In genomic region chr1:201391651-201392511, GRCh38 we compare ENCODE assay signal across 29 cellular contexts. TPM values are rescaled to one million over a fixed set of nuclear protein-coding genes. Genes with fewer than 3 reads are reported as not detected.
DNase-seq lines count a peak whose midpoint lies in the region; ATAC-seq lines count a peak whose summit lies in the region.
"Had no signal": no experiment of that assay in that cellular context is flagged by ENCODE, and none has a peak within 500 bp of the region (broad histone marks: within the 10 kb centered on the region; RNA-seq: fewer than 3 reads in every experiment).

No MANE protein-coding gene starts in this region.

- no peaks in the 10 kb centered on the region for H3K9me3 Mint-ChIP-seq in activated naive CD4-positive, alpha-beta T cell treated with anti-CD3 and anti-CD28 coated beads, Interleukin-2, amount 50 U/mL, for 24 hours
- no peaks in the 10 kb centered on the region for H3K9me3 Mint-ChIP-seq in activated naive CD4-positive, alpha-beta T cell treated with anti-CD3 and anti-CD28 coated beads, Interleukin-2, amount 50 U/mL, for 72 hours
- H3K9me3 Mint-ChIP-seq: activated T-helper 1 cell treated with anti-CD3 and anti-CD28 coated beads, Interleukin-12 subunit alpha, Interleukin-12 subunit beta, Interleukin-2, Interleukin-4 antibody, amounts not matched to agents 30 ng/mL and 10 ng/mL and 1 ng/mL, durations not matched to agents 14 hours and 24 hours and 36 hours; naive thymus-derived CD8-positive, alpha-beta T cell had no signal

- peaks cover 15% of the 10 kb centered on the region for H3K27me3 Mint-ChIP-seq in activated naive CD4-positive, alpha-beta T cell treated with anti-CD3 and anti-CD28 coated beads, Interleukin-2, amount 50 U/mL, for 24 hours

- no peaks in the 10 kb centered on the region for H3K4me1 Mint-ChIP-seq in activated naive CD4-positive, alpha-beta T cell treated with anti-CD3 and anti-CD28 coated beads, Interleukin-2, amount 50 U/mL, for 24 hours
- H3K4me1 Mint-ChIP-seq: activated CD8-positive, alpha-beta memory T cell treated with anti-CD3 and anti-CD28 coated beads, Interleukin-2, amount 10 ng/mL, durations not matched to agents 7 days and 5 days; B cell; naive thymus-derived CD8-positive, alpha-beta T cell had no signal

- ATAC-seq in activated naive CD4-positive, alpha-beta T cell treated with anti-CD3 and anti-CD28 coated beads, Interleukin-2, amount 50 U/mL, for 72 hours, result no peak
- ATAC-seq in GM19351 (IDR thresholded peaks at IDR 0.05; ENCODE audit: unreplicated experiment), result no peak
- ATAC-seq: activated CD8-positive, alpha-beta memory T cell treated with anti-CD3 and anti-CD28 coated beads, Interleukin-2, amount 10 ng/mL, durations not matched to agents 7 days and 5 days; esophagus mucosa; naive thymus-derived CD8-positive, alpha-beta T cell; right lobe of liver had no signal

- H3K36me3 Mint-ChIP-seq in activated naive CD4-positive, alpha-beta T cell treated with anti-CD3 and anti-CD28 coated beads, Interleukin-2, amount 50 U/mL, for 24 hours, result no peaks in the 10 kb centered on the region
- no peaks in the 10 kb centered on the region for H3K36me3 Mint-ChIP-seq in activated naive CD4-positive, alpha-beta T cell treated with anti-CD3 and anti-CD28 coated beads, Interleukin-2, amount 50 U/mL, for 72 hours
- H3K36me3 Mint-ChIP-seq: activated CD8-positive, alpha-beta memory T cell treated with anti-CD3 and anti-CD28 coated beads, Interleukin-2, amount 10 ng/mL, durations not matched to agents 7 days and 5 days; activated naive CD8-positive, alpha-beta T cell; naive thymus-derived CD8-positive, alpha-beta T cell had no signal

- no peak overlapping the region for H3K4me3 Mint-ChIP-seq in activated naive CD4-positive, alpha-beta T cell treated with anti-CD3 and anti-CD28 coated beads, Interleukin-2, amount 50 U/mL, for 24 hours
- H3K4me3 Mint-ChIP-seq: activated CD8-positive, alpha-beta memory T cell treated with anti-CD3 and anti-CD28 coated beads, Interleukin-2, amount 10 ng/mL, durations not matched to agents 7 days and 5 days; activated naive CD8-positive, alpha-beta T cell; activated T-helper 1 cell treated with anti-CD3 and anti-CD28 coated beads, Interleukin-12 subunit alpha, Interleukin-12 subunit beta, Interleukin-2, Interleukin-4 antibody, amounts not matched to agents 30 ng/mL and 10 ng/mL and 1 ng/mL, durations not matched to agents 14 hours and 24 hours and 36 hours; B cell; naive thymus-derived CD8-positive, alpha-beta T cell had no signal

- no peak for DNase-seq in activated naive CD4-positive, alpha-beta T cell treated with anti-CD3 and anti-CD28 coated beads, Interleukin-2, amount 50 U/mL, for 72 hours (ENCODE audit: low spot score in 2 of 2)
- DNase-seq in NCI-H2171 (lab: John Stamatoyannopoulos, UW) (peak; percentile 15), epithelial cell of prostate (ENCODE audit: low read depth, low spot score) (no peak), smooth muscle cell of the brain vasculature (ENCODE audit: low read depth, low spot score) (peak; percentile 17), GDM1 (lab: John Stamatoyannopoulos, UW) (no peak)
- DNase-seq in stimulated activated CD4-positive, alpha-beta T cell treated with anti-CD3 and anti-CD28 coated beads, Interleukin-2, amount 100 ng/mL, for 24 hours, result no peak
- DNase-seq: activated CD4-positive, alpha-beta T cell treated with anti-CD3 and anti-CD28 coated beads for 48 hours; activated CD8-positive, alpha-beta memory T cell treated with anti-CD3 and anti-CD28 coated beads, Interleukin-2, amount 10 ng/mL, durations not matched to agents 7 days and 5 days; effector memory CD4-positive, alpha-beta T cell; islet precursor cell; mammary epithelial cell; naive thymus-derived CD8-positive, alpha-beta T cell; NCI-H1694 treated with DMSO at 0.1 percent for 48 hours; NCI-H345; right lobe of liver; stimulated activated CD4-positive, alpha-beta T cell treated with anti-CD3 and anti-CD28 coated beads, Interleukin-15, amount 100 ng/mL, for 24 hours; T-helper 1 cell; upper lobe of left lung had no signal

- H3K27ac ChIP-seq in epithelial cell of prostate, result peak overlapping the region; percentile 12
- H3K27ac ChIP-seq: parathyroid adenoma, right lobe of liver, SJCRH30, upper lobe of left lung had no signal

- peak overlapping the region; percentile 20 for H3K27ac Mint-ChIP-seq in activated naive CD4-positive, alpha-beta T cell treated with anti-CD3 and anti-CD28 coated beads, Interleukin-2, amount 50 U/mL, for 24 hours
- H3K27ac Mint-ChIP-seq in activated naive CD4-positive, alpha-beta T cell treated with anti-CD3 and anti-CD28 coated beads, Interleukin-2, amount 50 U/mL, for 72 hours, result peak overlapping the region in 1 of 2 donors; percentile 62
- H3K27ac Mint-ChIP-seq: activated CD8-positive, alpha-beta memory T cell treated with anti-CD3 and anti-CD28 coated beads, Interleukin-2, amount 10 ng/mL, durations not matched to agents 7 days and 5 days; activated naive CD8-positive, alpha-beta T cell; activated T-helper 1 cell treated with anti-CD3 and anti-CD28 coated beads, Interleukin-12 subunit alpha, Interleukin-12 subunit beta, Interleukin-2, Interleukin-4 antibody, amounts not matched to agents 30 ng/mL and 10 ng/mL and 1 ng/mL, durations not matched to agents 14 hours and 24 hours and 36 hours; B cell had no signal

RNA-seq across cellular contexts. Expression of gene LAD1, which starts 7.2 kb away (rescaled TPM):
- not detected for total RNA-seq in activated naive CD4-positive, alpha-beta T cell treated with anti-CD3 and anti-CD28 coated beads, Interleukin-2, amount 50 U/mL, for 72 hours
- total RNA-seq: activated CD8-positive, alpha-beta memory T cell treated with anti-CD3 and anti-CD28 coated beads, Interleukin-2, amount 10 ng/mL, durations not matched to agents 7 days and 5 days; activated T-helper 1 cell treated with anti-CD3 and anti-CD28 coated beads, Interleukin-12 subunit alpha, Interleukin-12 subunit beta, Interleukin-2, Interleukin-4 antibody, amounts not matched to agents 30 ng/mL and 10 ng/mL and 1 ng/mL, durations not matched to agents 14 hours and 24 hours and 36 hours; cerebellum; frontal cortex; naive thymus-derived CD8-positive, alpha-beta T cell had no signal

RNA-seq across cellular contexts. Expression of gene TNNT2, which starts 14.4 kb away (rescaled TPM):
- total RNA-seq in activated naive CD4-positive, alpha-beta T cell treated with anti-CD3 and anti-CD28 coated beads, Interleukin-2, amount 50 U/mL, for 72 hours, result not detected
- total RNA-seq: activated CD8-positive, alpha-beta memory T cell treated with anti-CD3 and anti-CD28 coated beads, Interleukin-2, amount 10 ng/mL, durations not matched to agents 7 days and 5 days; activated T-helper 1 cell treated with anti-CD3 and anti-CD28 coated beads, Interleukin-12 subunit alpha, Interleukin-12 subunit beta, Interleukin-2, Interleukin-4 antibody, amounts not matched to agents 30 ng/mL and 10 ng/mL and 1 ng/mL, durations not matched to agents 14 hours and 24 hours and 36 hours; B cell; cerebellum; Daoy; frontal cortex; naive thymus-derived CD8-positive, alpha-beta T cell had no signal

RNA-seq across cellular contexts. Expression of gene TNNI1, which starts 29.6 kb away (rescaled TPM):
- total RNA-seq in activated naive CD4-positive, alpha-beta T cell treated with anti-CD3 and anti-CD28 coated beads, Interleukin-2, amount 50 U/mL, for 72 hours, result not detected
- total RNA-seq: activated CD8-positive, alpha-beta memory T cell treated with anti-CD3 and anti-CD28 coated beads, Interleukin-2, amount 10 ng/mL, durations not matched to agents 7 days and 5 days; activated T-helper 1 cell treated with anti-CD3 and anti-CD28 coated beads, Interleukin-12 subunit alpha, Interleukin-12 subunit beta, Interleukin-2, Interleukin-4 antibody, amounts not matched to agents 30 ng/mL and 10 ng/mL and 1 ng/mL, durations not matched to agents 14 hours and 24 hours and 36 hours; B cell; Daoy; esophagus mucosa; mammary epithelial cell; naive thymus-derived CD8-positive, alpha-beta T cell had no signal

Comparison
In these comparisons a context has a peak if more than half of its experiments do, and no peak if none do; other contexts are left out.
1. DNase-seq: peak in NCI-H2171 (single experiment) and smooth muscle cell of the brain vasculature (single experiment); none in activated naive CD4-positive, alpha-beta T cell treated with anti-CD3 and anti-CD28 coated beads, Interleukin-2, amount 50 U/mL, for 72 hours (0 of 2), epithelial cell of prostate (single experiment), stimulated activated CD4-positive, alpha-beta T cell treated with anti-CD3 and anti-CD28 coated beads, Interleukin-2, amount 100 ng/mL, for 24 hours (0 of 2) and GDM1 (single experiment).